Comparison of ENCODE assay signal across 9 cellular contexts in the genomic region with DNA sequence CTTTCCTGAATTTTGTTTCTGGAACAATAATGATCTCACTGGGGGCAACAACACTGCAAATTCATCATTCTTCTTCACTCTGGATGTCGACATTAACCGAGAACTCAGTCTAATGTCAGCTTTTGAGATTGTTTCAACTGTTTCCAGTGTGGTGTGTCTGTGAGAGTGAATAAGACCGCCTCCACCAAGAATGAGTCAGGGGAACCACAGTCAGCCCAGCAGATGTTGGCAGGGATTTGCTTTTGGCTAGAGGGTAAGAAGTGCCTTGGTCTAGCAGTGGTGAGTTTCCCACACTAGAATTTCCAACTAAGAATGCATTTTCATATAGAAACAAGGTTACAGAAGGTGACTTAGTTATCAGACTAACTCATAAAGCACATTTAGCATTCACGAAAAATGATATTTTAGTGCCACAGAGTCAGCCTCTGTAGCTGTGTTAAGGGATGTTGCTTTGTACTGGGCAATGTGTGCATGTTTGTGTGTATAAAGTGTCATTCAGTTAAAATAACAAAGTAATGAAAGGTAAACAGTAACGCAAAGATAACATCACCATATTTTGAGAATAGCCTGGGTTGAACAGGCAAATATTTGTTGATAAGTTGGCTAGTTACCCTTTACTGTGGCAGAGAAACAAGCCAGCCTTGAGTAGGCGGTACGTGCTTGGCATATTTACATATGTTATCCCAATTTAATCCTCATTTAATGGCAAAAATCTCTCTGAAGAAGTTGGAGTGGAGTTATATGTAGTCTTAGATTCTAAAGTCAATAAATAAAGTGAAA. TPM values are rescaled to one million over a fixed set of nuclear protein-coding genes. Genes with fewer than 3 reads are reported as not detected.
A peak's percentile ranks its signal among the peaks of the same experiment; 100 is the strongest.
DNase-seq lines count a peak whose midpoint lies in the region; ATAC-seq and TF ChIP-seq lines count a peak whose summit lies in the region.
"Had no signal": no experiment of that assay in that cellular context is flagged by ENCODE, and none has a peak within 500 bp of the region (broad histone marks: within the 10 kb centered on the region; RNA-seq: fewer than 3 reads in every experiment).

No MANE protein-coding gene starts in this region.

- H2AFZ ChIP-seq in mesenchymal stem cell (ENCODE audit: low read depth, low read length), result no peak overlapping the region

- peaks cover 0 to 10% of the 10 kb centered on the region in 2 experiments for H3K27me3 ChIP-seq in mesenchymal stem cell (ENCODE audit: control insufficient read depth in 1 of 2, insufficient read depth in 1 of 2, low read length in 2 of 2)

- H3K4me3 ChIP-seq in HFF-Myc (replicated peaks; ENCODE audit: low read depth, low read length), result no peak overlapping the region
- no peak overlapping the region for H3K4me3 ChIP-seq in mesenchymal stem cell (ENCODE audit: insufficient read depth in 1 of 2, low read depth in 1 of 2, low read length in 2 of 2)

- DNase-seq in AG09319 (ENCODE audit: extremely low read depth, low read depth) (peak; percentile 74), HFF-Myc (ENCODE audit: extremely low read depth, low read depth) (peak; percentile 59), mesenchymal stem cell (peak; percentile 74), NCI-H2196 (lab: John Stamatoyannopoulos, UW; ENCODE audit: unreplicated experiment) (no peak), GM19240 (ENCODE audit: insufficient read length, low spot score) (no peak), NCI-H1930 (lab: John Stamatoyannopoulos, UW) (no peak)
- peak; percentile 7 for DNase-seq in activated naive CD8-positive, alpha-beta T cell treated with anti-CD3 and anti-CD28 coated beads for 36 hours
- DNase-seq in stimulated activated naive B cell treated with anti-CD40 and anti-IgM and Interleukin-4, amounts not matched to agents 10 μg/mL and 1 μg/mL and 100 μg/mL, for 72 hours, result no peak
- DNase-seq: naive thymus-derived CD8-positive, alpha-beta T cell had no signal

- no peaks in the 10 kb centered on the region for H3K9me3 Mint-ChIP-seq in activated naive CD8-positive, alpha-beta T cell treated with anti-CD3 and anti-CD28 coated beads for 36 hours
- H3K9me3 Mint-ChIP-seq in stimulated activated naive B cell treated with anti-CD40 and anti-IgM and Interleukin-4, amounts not matched to agents 10 μg/mL and 1 μg/mL and 100 μg/mL, for 72 hours, result no peaks in the 10 kb centered on the region
- H3K9me3 Mint-ChIP-seq: naive thymus-derived CD8-positive, alpha-beta T cell had no signal

- H2AK5ac ChIP-seq in mesenchymal stem cell (ENCODE audit: low read length, severe bottlenecking), result no peak overlapping the region

- no peak overlapping the region for H2BK15ac ChIP-seq in mesenchymal stem cell (ENCODE audit: low read depth, poor library complexity, severe bottlenecking)

- H3K4me1 ChIP-seq in mesenchymal stem cell (ENCODE audit: control insufficient read depth, insufficient read depth, low read depth, low read length), result no peaks in the 10 kb centered on the region

- H4K8ac ChIP-seq in mesenchymal stem cell (ENCODE audit: low read length), result no peak overlapping the region

- H2BK120ac ChIP-seq in mesenchymal stem cell (ENCODE audit: low read depth, low read length), result no peak overlapping the region

- no peak overlapping the region for H3K27ac Mint-ChIP-seq in activated naive CD8-positive, alpha-beta T cell treated with anti-CD3 and anti-CD28 coated beads for 36 hours
- H3K27ac Mint-ChIP-seq in stimulated activated naive B cell treated with anti-CD40 and anti-IgM and Interleukin-4, amounts not matched to agents 10 μg/mL and 1 μg/mL and 100 μg/mL, for 72 hours, result no peak overlapping the region
- H3K27ac Mint-ChIP-seq: naive thymus-derived CD8-positive, alpha-beta T cell had no signal

- no peaks in the 10 kb centered on the region for H3K4me1 Mint-ChIP-seq in activated naive CD8-positive, alpha-beta T cell treated with anti-CD3 and anti-CD28 coated beads for 36 hours
- H3K4me1 Mint-ChIP-seq in stimulated activated naive B cell treated with anti-CD40 and anti-IgM and Interleukin-4, amounts not matched to agents 10 μg/mL and 1 μg/mL and 100 μg/mL, for 72 hours, result no peaks in the 10 kb centered on the region
- H3K4me1 Mint-ChIP-seq: naive thymus-derived CD8-positive, alpha-beta T cell had no signal

- H3K36me3 Mint-ChIP-seq in activated naive CD8-positive, alpha-beta T cell treated with anti-CD3 and anti-CD28 coated beads for 36 hours, result no peaks in the 10 kb centered on the region
- H3K36me3 Mint-ChIP-seq in stimulated activated naive B cell treated with anti-CD40 and anti-IgM and Interleukin-4, amounts not matched to agents 10 μg/mL and 1 μg/mL and 100 μg/mL, for 72 hours, result no peaks in the 10 kb centered on the region
- H3K36me3 Mint-ChIP-seq: naive thymus-derived CD8-positive, alpha-beta T cell had no signal

- TF ChIP-seq CTCF in AG09319 (IDR thresholded peaks at IDR 0.05; ENCODE audit: low read depth, low read length), result no peak
- no peak for TF ChIP-seq CTCF in HFF-Myc (IDR thresholded peaks at IDR 0.05; ENCODE audit: low read depth, low read length, missing control alignments)

- no peak overlapping the region for H2BK5ac ChIP-seq in mesenchymal stem cell (ENCODE audit: low read depth, low read length, poor library complexity, severe bottlenecking)

- no peak overlapping the region for H3K18ac ChIP-seq in mesenchymal stem cell (ENCODE audit: low read depth in 1 of 2, low read length in 2 of 2)

- H3K79me1 ChIP-seq in mesenchymal stem cell (replicated peaks; ENCODE audit: low read length, poor library complexity, severe bottlenecking), result no peaks in the 10 kb centered on the region

- no peak overlapping the region for H3K14ac ChIP-seq in mesenchymal stem cell (ENCODE audit: low read length in 2 of 2)

- H3K27me3 Mint-ChIP-seq in activated naive CD8-positive, alpha-beta T cell treated with anti-CD3 and anti-CD28 coated beads for 36 hours, result no peaks in the 10 kb centered on the region
- H3K27me3 Mint-ChIP-seq in stimulated activated naive B cell treated with anti-CD40 and anti-IgM and Interleukin-4, amounts not matched to agents 10 μg/mL and 1 μg/mL and 100 μg/mL, for 72 hours, result no peaks in the 10 kb centered on the region

- no peak overlapping the region for H3K4me3 Mint-ChIP-seq in activated naive CD8-positive, alpha-beta T cell treated with anti-CD3 and anti-CD28 coated beads for 36 hours
- no peak overlapping the region for H3K4me3 Mint-ChIP-seq in stimulated activated naive B cell treated with anti-CD40 and anti-IgM and Interleukin-4, amounts not matched to agents 10 μg/mL and 1 μg/mL and 100 μg/mL, for 72 hours
- H3K4me3 Mint-ChIP-seq: naive thymus-derived CD8-positive, alpha-beta T cell had no signal

- no peak for ATAC-seq in stimulated activated naive B cell treated with anti-CD40 and anti-IgM and Interleukin-4, amounts not matched to agents 10 μg/mL and 1 μg/mL and 100 μg/mL, for 72 hours (replicated peaks)
- ATAC-seq: naive thymus-derived CD8-positive, alpha-beta T cell had no signal

- no peak overlapping the region for H3K23ac ChIP-seq in mesenchymal stem cell (ENCODE audit: low read length in 2 of 2)

- H3K9ac ChIP-seq in mesenchymal stem cell (ENCODE audit: low read length), result peak overlapping the region; percentile 53

- WGBS in mesenchymal stem cell, result 40% methylated on average over 4 of the region's 7 CpGs

- no peak overlapping the region for H3K4ac ChIP-seq in mesenchymal stem cell (ENCODE audit: low read depth in 1 of 2, low read length in 2 of 2)

- no peak overlapping the region for H4K91ac ChIP-seq in mesenchymal stem cell (ENCODE audit: low read length)

- no peak overlapping the region for H3K27ac ChIP-seq in mesenchymal stem cell (ENCODE audit: low read length, poor library complexity, severe bottlenecking)

- no peaks in the 10 kb centered on the region for H3K9me3 ChIP-seq in mesenchymal stem cell (ENCODE audit: control insufficient read depth, low read length)

- no peak overlapping the region for H3K4me2 ChIP-seq in mesenchymal stem cell (ENCODE audit: low read length, poor library complexity, severe bottlenecking)

- no peaks in the 10 kb centered on the region for H3K36me3 ChIP-seq in mesenchymal stem cell (ENCODE audit: control insufficient read depth in 1 of 2, insufficient read depth in 2 of 2, low read depth in 1 of 2, low read length in 2 of 2)

- H2BK12ac ChIP-seq in mesenchymal stem cell (ENCODE audit: low read length in 2 of 2), result no peak overlapping the region

RNA-seq across cellular contexts. Expression of a gene that starts 33.8 kb away (rescaled TPM):
- total RNA-seq in activated naive CD8-positive, alpha-beta T cell treated with anti-CD3 and anti-CD28 coated beads for 36 hours, result not detected
- not detected for polyA plus RNA-seq in mesenchymal stem cell (2013, experiment 1 of 2)
- polyA plus RNA-seq in mesenchymal stem cell (2013, experiment 2 of 2), result not detected

Comparison
In these comparisons a context has a peak if more than half of its experiments do, and no peak if none do; other contexts are left out.
1. DNase-seq: peak in AG09319 (single experiment), HFF-Myc (single experiment), activated naive CD8-positive, alpha-beta T cell treated with anti-CD3 and anti-CD28 coated beads for 36 hours (single experiment) and mesenchymal stem cell (single experiment); none in NCI-H2196 (single experiment), stimulated activated naive B cell treated with anti-CD40 and anti-IgM and Interleukin-4, amounts not matched to agents 10 μg/mL and 1 μg/mL and 100 μg/mL, for 72 hours (single experiment), GM19240 (single experiment) and NCI-H1930 (0 of 2).